In genomic region chr11:61536676-61537270, GRCh38 we compare ENCODE assay signal across 18 cellular contexts. TPM values are rescaled to one million over a fixed set of nuclear protein-coding genes. Genes with fewer than 3 reads are reported as not detected.
DNase-seq lines count a peak whose midpoint lies in the region; ATAC-seq, FAIRE-seq and TF ChIP-seq lines count a peak whose summit lies in the region.
"Had no signal": no experiment of that assay in that cellular context is flagged by ENCODE, and none has a peak within 500 bp of the region (broad histone marks: within the 10 kb centered on the region; RNA-seq: fewer than 3 reads in every experiment).

No MANE protein-coding gene starts in this region.

- H3K4me3 ChIP-seq in A549 (no peak overlapping the region), H7 (ENCODE audit: insufficient read depth, low read depth, low read length) (no peak overlapping the region), hepatocyte (no peak overlapping the region)
- H3K4me3 ChIP-seq: BLaER1 treated with 17β-estradiol and CSF1 and Interleukin-3, amounts not matched to agents 10 nM and 100 nM; PC-9; SJSA1 had no signal

- no peaks in the 10 kb centered on the region for H3K79me2 ChIP-seq in hepatocyte

- TF ChIP-seq CTCF in A549 (IDR thresholded peaks at IDR 0.05) (no peak), Calu3 (IDR thresholded peaks at IDR 0.05; ENCODE audit: unreplicated experiment) (no peak), hepatocyte (IDR thresholded peaks at IDR 0.05; ENCODE audit: poor library complexity) (no peak)

- peaks cover 71% of the 10 kb centered on the region for H3K27me3 Mint-ChIP-seq in Calu3 (ENCODE audit: unreplicated experiment)

- H3K4me1 ChIP-seq in A549 (peaks cover 17% of the 10 kb centered on the region), hepatocyte (ENCODE audit: insufficient read depth) (peaks cover 13% of the 10 kb centered on the region)
- H3K4me1 ChIP-seq: SJSA1 had no signal

- BruUV-seq in Calu3 (replicated peaks; lab: Mats Ljungman, UMichigan): no TSS peak

- H3K9me2 ChIP-seq in hepatocyte (replicated peaks; ENCODE audit: insufficient read depth): no peaks in the 10 kb centered on the region

- H3K4me2 ChIP-seq in A549 (no peak overlapping the region), hepatocyte (no peak overlapping the region)
- H3K4me2 ChIP-seq: BLaER1 treated with 17β-estradiol and CSF1 and Interleukin-3, amounts not matched to agents 10 nM and 100 nM; KMS-11; PC-9 had no signal

- POLR2A ChIA-PET in A549 (lab: Yijun Ruan, JAX): no interaction called here

- FAIRE-seq in A549 (lab: Jason Lieb, UNC): no peak

- WGBS in A549 (ENCODE audit: missing lambda C conversion rate): 51% methylated on average over 2 of the region's 2 CpGs
- 78% methylated on average over 2 of the region's 2 CpGs for WGBS in hepatocyte (ENCODE audit: low lambda C conversion rate, missing lambda C conversion rate)

- CTCF ChIA-PET in A549 (lab: Yijun Ruan, JAX) (interaction anchor here (0.6 to 3.0 kb wide), 10 partner anchors 8 to 102 kb away, joined by 3 to 21 read pairs (median 3); partner anchors contain the start of gene LRRC10B), Calu3 (lab: Charles Lee) (interaction anchor here (0.9 kb wide), 1 partner anchor 9 kb away, joined by 3 read pairs; no protein-coding TSS in a partner anchor)

- no peaks in the 10 kb centered on the region for H3K27me3 ChIP-seq in H7 (ENCODE audit: control insufficient read depth, insufficient read depth, low read length)
- no peaks in the 10 kb centered on the region for H3K27me3 ChIP-seq in hepatocyte
- H3K27me3 ChIP-seq: BLaER1 treated with 17β-estradiol and CSF1 and Interleukin-3, amounts not matched to agents 10 nM and 100 nM had no signal

- no peak overlapping the region for H2AFZ ChIP-seq in hepatocyte
- H2AFZ ChIP-seq: PC-9 had no signal

- H3K9me3 Mint-ChIP-seq in Calu3 (ENCODE audit: low read depth, unreplicated experiment): no peaks in the 10 kb centered on the region
- H3K9me3 Mint-ChIP-seq: CD8-positive, alpha-beta T cell had no signal

- H3K4me3 Mint-ChIP-seq in Calu3 (ENCODE audit: low read depth, unreplicated experiment): no peak overlapping the region
- H3K4me3 Mint-ChIP-seq: CD8-positive, alpha-beta T cell had no signal

- H4K20me1 ChIP-seq in hepatocyte (ENCODE audit: insufficient read depth, poor library complexity, severe bottlenecking): no peaks in the 10 kb centered on the region

- peaks cover 8% of the 10 kb centered on the region for H3K36me3 Mint-ChIP-seq in Calu3 (ENCODE audit: insufficient read depth, unreplicated experiment)
- H3K36me3 Mint-ChIP-seq: CD8-positive, alpha-beta T cell had no signal

- TF ChIP-seq EP300 in A549 (IDR thresholded peaks at IDR 0.05): no peak

- H3K4me1 Mint-ChIP-seq in Calu3 (ENCODE audit: low read depth, unreplicated experiment): peaks cover 21% of the 10 kb centered on the region

- ATAC-seq in A549 (peak; percentile 35 to 41; a peak in 1 of 6 replicates), SK-N-SH treated with all-trans-retinoic acid at 6 μM for 48 hours (peak; percentile 26; the same call in 1 of the 3 replicates)
- ATAC-seq: CD8-positive, alpha-beta T cell had no signal

- H3K9me3 ChIP-seq in A549 (no peaks in the 10 kb centered on the region), hepatocyte (ENCODE audit: low read depth) (no peaks in the 10 kb centered on the region)
- H3K9me3 ChIP-seq: BLaER1 treated with 17β-estradiol and CSF1 and Interleukin-3, amounts not matched to agents 10 nM and 100 nM; SJSA1 had no signal

- DNase-seq in A549 (ENCODE audit: low read depth in 1 of 2, low spot score in 1 of 2) (no peak), H7 (peak; percentile 77), islet precursor cell (peak; percentile 95), NCI-H2196 (lab: John Stamatoyannopoulos, UW; ENCODE audit: unreplicated experiment) (no peak), Calu3 (no peak), hepatocyte (ENCODE audit: low spot score) (no peak), HPDE6-E6E7 (ENCODE audit: extremely low spot score) (no peak)
- DNase-seq: CD8-positive, alpha-beta T cell; DMS79 treated with DMSO at 0.1 percent for 48 hours; MV-4-11; NCI-H187; NCI-H226; NCI-H524; PC-9 had no signal

- no peaks in the 10 kb centered on the region for H3K36me3 ChIP-seq in H7 (replicated peaks; ENCODE audit: control insufficient read depth, insufficient read depth, low read length)
- no peaks in the 10 kb centered on the region for H3K36me3 ChIP-seq in hepatocyte (replicated peaks; ENCODE audit: insufficient read depth, low read depth)
- H3K36me3 ChIP-seq: BLaER1 treated with 17β-estradiol and CSF1 and Interleukin-3, amounts not matched to agents 10 nM and 100 nM; SJSA1 had no signal

- intact Hi-C loops in Calu3 (cut with micrococcal nuclease; ENCODE audit: unreplicated experiment): loop anchor here (10.0 kb wide), 1 partner anchor 88 kb away; no protein-coding TSS in a partner anchor

- no peak overlapping the region for H3K27ac Mint-ChIP-seq in Calu3 (ENCODE audit: unreplicated experiment)
- H3K27ac Mint-ChIP-seq: CD8-positive, alpha-beta T cell had no signal

- no peak overlapping the region for H3K27ac ChIP-seq in A549
- H3K27ac ChIP-seq in hepatocyte: no peak overlapping the region
- H3K27ac ChIP-seq: BLaER1 treated with 17β-estradiol and CSF1 and Interleukin-3, amounts not matched to agents 10 nM and 100 nM; KMS-11; PC-9; SJSA1 had no signal

- TF ChIP-seq RAD21 in A549 (conservative IDR thresholded peaks at IDR 0.05 in 1 of 2, IDR thresholded peaks at IDR 0.05 in 1 of 2): no peak

- no peak for TF ChIP-seq POLR2A in A549 (IDR thresholded peaks at IDR 0.05; ENCODE audit: low read length)

TF ChIP-seq in A549, 52 proteins besides CTCF, POLR2A, EP300 and RAD21 (continues in another document):
- no peak for TF ChIP-seq JUN (IDR thresholded peaks at IDR 0.05)
- no peak for TF ChIP-seq CHD2 (IDR thresholded peaks at IDR 0.05; ENCODE audit: low read length, partially characterized antibody)
- TF ChIP-seq ZNF302 (CRISPR knock-in tag; IDR thresholded peaks at IDR 0.05): no peak
- no peak for TF ChIP-seq FOSL2 (IDR thresholded peaks at IDR 0.05)
- TF ChIP-seq FOSL2 (CRISPR knock-in tag; IDR thresholded peaks at IDR 0.05): no peak
- no peak for TF ChIP-seq BCL3 (IDR thresholded peaks at IDR 0.05)
- TF ChIP-seq HEYL (CRISPR knock-in tag; IDR thresholded peaks at IDR 0.05): no peak
- no peak for TF ChIP-seq NPAS2 (CRISPR knock-in tag; IDR thresholded peaks at IDR 0.05; ENCODE audit: borderline replicate concordance)
- no peak for TF ChIP-seq NR3C1 (IDR thresholded peaks at IDR 0.05)
- no peak for TF ChIP-seq FOSB (CRISPR knock-in tag; IDR thresholded peaks at IDR 0.05)
- TF ChIP-seq TP53 (CRISPR knock-in tag; IDR thresholded peaks at IDR 0.05): no peak
- TF ChIP-seq SMC3 (IDR thresholded peaks at IDR 0.05): no peak

TF ChIP-seq in SK-N-SH treated with all-trans-retinoic acid at 6 μM for 48 hours, 23 proteins besides CTCF, POLR2A, EP300 and RAD21 (continues in another document):
- TF ChIP-seq ZFP3 (CRISPR knock-in tag; IDR thresholded peaks at IDR 0.05) (no peak), RARB (CRISPR knock-in tag; IDR thresholded peaks at IDR 0.05) (no peak), POU6F1 (CRISPR knock-in tag; IDR thresholded peaks at IDR 0.05; ENCODE audit: borderline replicate concordance, low read depth) (no peak), SNAI2 (CRISPR knock-in tag; IDR thresholded peaks at IDR 0.05) (no peak), OSR1 (CRISPR knock-in tag; IDR thresholded peaks at IDR 0.05) (no peak)

RNA-seq across cellular contexts. Expression of gene LRRC10B, which starts 28.2 kb away (rescaled TPM):
- 0.03 TPM in 1 of 2 replicates, not detected in the other for polyA plus RNA-seq in A549 (2011; rRNA removed)
- 0.04 and 0.09 TPM in 2 replicates for polyA plus RNA-seq in A549 (2012; cell fraction: cytosol; rRNA removed)
- 0.07 TPM in 2 replicates for polyA plus RNA-seq in A549 (2012; cell fraction: nucleus; rRNA removed)
- 0.04 to 0.13 TPM in 2 of 3 replicates, not detected in the other for polyA plus RNA-seq in A549 (2017; fragmentation: RNase III; extraction: RNeasy Plus Mini Kit Qiagen cat#74134 plus additional on column Dnase treatment)
- polyA minus RNA-seq in A549 (2011; rRNA and poly(A)+ RNA removed): not detected in 2 replicates
- 2.5 and 2.6 TPM in 2 replicates for total RNA-seq in H7 (2014; rRNA removed; shearing (Covaris generic))
- total RNA-seq in Calu3 (2022): not detected in 2 replicates
- total RNA-seq in hepatocyte: 0.20 and 0.43 TPM in 2 replicates
- 0.68 TPM in 1 of 2 replicates, not detected in the other for polyA plus RNA-seq in hepatocyte
- total RNA-seq: CD8-positive, alpha-beta T cell; SJSA1 had no signal

RNA-seq across cellular contexts. Expression of gene SYT7, which starts 44.1 kb away (rescaled TPM):
- 0.37 and 0.38 TPM in 2 replicates for polyA plus RNA-seq in A549 (2011; rRNA removed)
- polyA plus RNA-seq in A549 (2012; cell fraction: cytosol; rRNA removed): 0.77 and 1.1 TPM in 2 replicates
- 0.61 and 1.3 TPM in 2 replicates for polyA plus RNA-seq in A549 (2012; cell fraction: nucleus; rRNA removed)
- polyA plus RNA-seq in A549 (2017; fragmentation: RNase III; extraction: RNeasy Plus Mini Kit Qiagen cat#74134 plus additional on column Dnase treatment): 0.78 to 1.0 TPM (median 1.0 TPM) in 3 replicates
- polyA minus RNA-seq in A549 (2011; rRNA and poly(A)+ RNA removed): 0.41 and 0.49 TPM in 2 replicates
- total RNA-seq in H7 (2014; rRNA removed; shearing (Covaris generic)): 3.6 and 4.8 TPM in 2 replicates
- total RNA-seq in Calu3 (2022): 4.4 and 6.3 TPM in 2 replicates
- total RNA-seq in hepatocyte: 13.5 and 15.5 TPM in 2 replicates
- polyA plus RNA-seq in hepatocyte: 8.7 and 11.3 TPM in 2 replicates
- total RNA-seq: CD8-positive, alpha-beta T cell; SJSA1 had no signal

Comparison
In these comparisons a context has a peak if more than half of its experiments do, and no peak if none do; other contexts are left out.
1. DNase-seq: peak in H7 (single experiment) and islet precursor cell (single experiment); none in A549 (0 of 2), NCI-H2196 (single experiment), Calu3 (single experiment), hepatocyte (single experiment) and HPDE6-E6E7 (single experiment).